In genomic region chr9:92609142-92609500, GRCh38 we compare ENCODE assay signal across 9 cellular contexts.
DNase-seq lines count a peak whose midpoint lies in the region; ATAC-seq and TF ChIP-seq lines count a peak whose summit lies in the region.
"Had no signal": no experiment of that assay in that cellular context is flagged by ENCODE, and none has a peak within 500 bp of the region (broad histone marks: within the 10 kb centered on the region; RNA-seq: fewer than 3 reads in every experiment).

No MANE protein-coding gene starts in this region.

- H3K9me3 ChIP-seq in heart left ventricle: peaks cover 0 to 20% (median 0%) of the 10 kb centered on the region in 12 donors
- H3K9me3 ChIP-seq in SJCRH30 (replicated peaks): peaks cover 8% of the 10 kb centered on the region

- no peak overlapping the region for H3K27ac Mint-ChIP-seq in activated CD4-positive, alpha-beta memory T cell treated with anti-CD3 and anti-CD28 coated beads for 36 hours
- H3K27ac Mint-ChIP-seq: stimulated activated naive CD8-positive, alpha-beta T cell treated with anti-CD3 and anti-CD28 coated beads, Interleukin-15, amount 100 ng/mL, for 72 hours had no signal

- ATAC-seq in heart left ventricle (peak in 3 of 4 donors; percentile 7 to 59 (median 24)), GM18858 (IDR thresholded peaks at IDR 0.05; ENCODE audit: unreplicated experiment) (no peak), HG02678 (IDR thresholded peaks at IDR 0.05; ENCODE audit: unreplicated experiment) (no peak)
- ATAC-seq: stimulated activated naive CD8-positive, alpha-beta T cell treated with anti-CD3 and anti-CD28 coated beads, Interleukin-15, amount 100 ng/mL, for 72 hours had no signal

- TF ChIP-seq CTCF in heart left ventricle (IDR thresholded peaks at IDR 0.05): no peak

- no peaks in the 10 kb centered on the region for H3K4me1 Mint-ChIP-seq in activated CD4-positive, alpha-beta memory T cell treated with anti-CD3 and anti-CD28 coated beads for 36 hours (ENCODE audit: low read depth)
- H3K4me1 Mint-ChIP-seq: stimulated activated naive CD8-positive, alpha-beta T cell treated with anti-CD3 and anti-CD28 coated beads, Interleukin-15, amount 100 ng/mL, for 72 hours had no signal

- TF ChIP-seq POLR2A in heart left ventricle (IDR thresholded peaks at IDR 0.05): no peak

- peak overlapping the region; percentile 64 to 94 (median 80) for H3K27ac ChIP-seq in heart left ventricle
- peak overlapping the region; percentile 70 for H3K27ac ChIP-seq in rectal smooth muscle tissue (ENCODE audit: low read depth, low read length)
- H3K27ac ChIP-seq in SJCRH30: no peak overlapping the region

- POLR2A ChIA-PET in activated CD4-positive, alpha-beta memory T cell treated with anti-CD3 and anti-CD28 coated beads for 36 hours (lab: Charles Lee): no interaction called here

- WGBS in heart left ventricle, 4 donors: 47 to 56% (median 51%) methylated on average over 4 to 5 of the region's 5 CpGs

- CTCF ChIA-PET in activated CD4-positive, alpha-beta memory T cell treated with anti-CD3 and anti-CD28 coated beads for 36 hours (lab: Charles Lee): no interaction called here

- intact Hi-C loops in heart left ventricle (cut with DNase I): loop anchor here in 4 of 10 donors (5.0 to 10.0 kb wide), 4 partner anchors 77 to 127 kb away; partner anchors contain the start of gene ASPN (in 2 of the 4)
- intact Hi-C loops in activated CD4-positive, alpha-beta memory T cell treated with anti-CD3 and anti-CD28 coated beads for 36 hours (cut with micrococcal nuclease): no loop called here

- no peaks in the 10 kb centered on the region for H3K27me3 Mint-ChIP-seq in activated CD4-positive, alpha-beta memory T cell treated with anti-CD3 and anti-CD28 coated beads for 36 hours
- H3K27me3 Mint-ChIP-seq: stimulated activated naive CD8-positive, alpha-beta T cell treated with anti-CD3 and anti-CD28 coated beads, Interleukin-15, amount 100 ng/mL, for 72 hours had no signal

- H3K9ac ChIP-seq in rectal smooth muscle tissue (ENCODE audit: low read length): no peak overlapping the region

- peaks cover 13% of the 10 kb centered on the region for H3K36me3 Mint-ChIP-seq in activated CD4-positive, alpha-beta memory T cell treated with anti-CD3 and anti-CD28 coated beads for 36 hours

- peaks cover 9% of the 10 kb centered on the region for H3K9me3 Mint-ChIP-seq in activated CD4-positive, alpha-beta memory T cell treated with anti-CD3 and anti-CD28 coated beads for 36 hours

- no peaks in the 10 kb centered on the region for H3K27me3 ChIP-seq in heart left ventricle
- no peaks in the 10 kb centered on the region for H3K27me3 ChIP-seq in rectal smooth muscle tissue (ENCODE audit: control insufficient read depth, insufficient read depth, low read length)
- H3K27me3 ChIP-seq in SJCRH30: no peaks in the 10 kb centered on the region

- H3K36me3 ChIP-seq in heart left ventricle (peaks cover 0 to 36% (median 27%) of the 10 kb centered on the region in 9 donors), rectal smooth muscle tissue (ENCODE audit: control insufficient read depth, insufficient read depth, low read length) (no peaks in the 10 kb centered on the region), SJCRH30 (peaks cover 18% of the 10 kb centered on the region; the same call in 1 of the 2 replicates)

- no peak overlapping the region for H3K4me3 ChIP-seq in heart left ventricle
- H3K4me3 ChIP-seq in rectal smooth muscle tissue (ENCODE audit: low read length): no peak overlapping the region
- no peak overlapping the region for H3K4me3 ChIP-seq in SJCRH30

- DNase-seq in ELF-1 (ENCODE audit: low read depth, low spot score): peak; percentile 42
- DNase-seq in NCI-H82 treated with DMSO at 0.1 percent for 48 hours (lab: John Stamatoyannopoulos, UW; ENCODE audit: unreplicated experiment): peak; percentile 32
- peak in 1 of 5 donors; percentile 44 for DNase-seq in heart left ventricle
- no peak for DNase-seq in activated CD4-positive, alpha-beta memory T cell treated with anti-CD3 and anti-CD28 coated beads for 36 hours
- no peak for DNase-seq in SJCRH30
- DNase-seq: stimulated activated naive CD8-positive, alpha-beta T cell treated with anti-CD3 and anti-CD28 coated beads, Interleukin-15, amount 100 ng/mL, for 72 hours had no signal

- H3K4me3 Mint-ChIP-seq in activated CD4-positive, alpha-beta memory T cell treated with anti-CD3 and anti-CD28 coated beads for 36 hours: no peak overlapping the region
- H3K4me3 Mint-ChIP-seq: stimulated activated naive CD8-positive, alpha-beta T cell treated with anti-CD3 and anti-CD28 coated beads, Interleukin-15, amount 100 ng/mL, for 72 hours had no signal

- H3K4me1 ChIP-seq in heart left ventricle: peaks cover 0 to 55% (median 30%) of the 10 kb centered on the region in 12 donors
- H3K4me1 ChIP-seq in rectal smooth muscle tissue (ENCODE audit: control insufficient read depth, insufficient read depth, low read length): peaks cover 26% of the 10 kb centered on the region
- H3K4me1 ChIP-seq in SJCRH30: peaks cover 11% of the 10 kb centered on the region; the same call in 1 of the 2 replicates

Comparison
In these comparisons a context has a peak if more than half of its experiments do, and no peak if none do; other contexts are left out.
1. DNase-seq: peak in ELF-1 (single experiment) and NCI-H82 treated with DMSO at 0.1 percent for 48 hours (single experiment); none in activated CD4-positive, alpha-beta memory T cell treated with anti-CD3 and anti-CD28 coated beads for 36 hours (single experiment) and SJCRH30 (0 of 2).
2. ATAC-seq: peak in heart left ventricle (3 of 4); none in GM18858 (single experiment) and HG02678 (single experiment).